1 cellular context compared by ENCODE assay signal in the genomic region with DNA sequence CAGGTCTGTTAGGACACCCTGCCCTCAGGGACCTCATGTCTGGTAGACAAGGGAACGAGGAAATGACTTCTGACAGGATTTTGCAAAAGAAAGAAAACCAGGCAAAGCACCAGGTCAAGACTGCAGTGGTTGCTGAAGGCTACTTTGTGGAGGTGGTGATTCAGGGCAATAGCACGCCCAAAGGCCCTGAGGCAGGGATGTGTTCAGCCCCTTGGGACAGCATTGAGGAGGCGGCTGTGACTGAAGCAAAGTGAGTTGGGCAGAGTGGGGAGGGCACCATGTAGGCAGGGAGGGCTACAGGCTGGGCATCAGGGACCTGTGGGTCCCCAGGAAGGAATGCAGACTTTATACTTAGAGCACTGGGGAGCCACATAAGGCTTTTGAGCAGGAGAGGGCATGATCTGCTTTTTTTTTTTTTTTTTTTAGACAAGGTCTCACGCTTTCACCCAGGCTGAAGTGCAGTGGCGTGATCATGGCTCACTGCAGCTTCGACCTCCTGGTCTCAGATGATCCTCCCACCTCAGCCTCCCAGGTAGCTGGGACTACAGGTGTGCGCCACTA.
TF ChIP-seq lines count a peak whose summit lies in the region.

No MANE protein-coding gene starts in this region.

TF ChIP-seq in IMR-90, 13 proteins besides CTCF, POLR2A, EP300 and RAD21 (continued from another document):
- no peak for TF ChIP-seq USF2 (IDR thresholded peaks at IDR 0.05; ENCODE audit: low read depth, low read length)
TF ChIP-seq in IMR-90: peak in this region for 0.
